ENCODE assay signal across 6 cellular contexts in genomic region chr2:11936761-11937160, GRCh38.
"Had no signal": no experiment of that assay in that cellular context is flagged by ENCODE, and none has a peak within 500 bp of the region (broad histone marks: within the 10 kb centered on the region; RNA-seq: fewer than 3 reads in every experiment).

No MANE protein-coding gene starts in this region.

- H3K4me3 ChIP-seq: K562 had no signal

- DNase-seq: GOT3, H7, HCEC 1CT, IMR-90, KG1 had no signal

- ATAC-seq: K562 had no signal
